ENCODE assay signal across 8 cellular contexts in genomic region chr13:42271337-42272114, GRCh38.
A peak's percentile ranks its signal among the peaks of the same experiment; 100 is the strongest.
DNase-seq lines count a peak whose midpoint lies in the region; ATAC-seq and TF ChIP-seq lines count a peak whose summit lies in the region.

No MANE protein-coding gene starts in this region.

- peak; percentile 99 for DNase-seq in AG10803 (ENCODE audit: low read depth)
- peak; percentile 83 for DNase-seq in NCI-H345 treated with DMSO at 0.1 percent for 48 hours (lab: John Stamatoyannopoulos, UW; ENCODE audit: unreplicated experiment)
- DNase-seq in cerebellar nuclear complex (lab: John Stamatoyannopoulos, UW), result peak; percentile 82 to 92
- DNase-seq in islet precursor cell, result peak; percentile 98
- DNase-seq in stimulated activated CD4-positive, alpha-beta T cell treated with anti-CD3 and anti-CD28 coated beads, Interleukin-12 subunit alpha, Interleukin-12 subunit beta, amount 100 ng/mL, for 4 hours, result peak; percentile 87

- H3K4me3 ChIP-seq in AG10803 (ENCODE audit: low read length), result peak overlapping the region; percentile 84

- ATAC-seq in GM19035 (IDR thresholded peaks at IDR 0.05; ENCODE audit: unreplicated experiment), result peak; percentile 79
- peak; percentile 81 for ATAC-seq in HG03342 (IDR thresholded peaks at IDR 0.05; ENCODE audit: unreplicated experiment)
- peak; percentile 90 to 91 for ATAC-seq in activated CD4-positive, CD25-positive, alpha-beta regulatory T cell treated with anti-CD3 and anti-CD28 coated beads, Interleukin-2, amount 50 U/mL, for 24 hours

- TF ChIP-seq CTCF in AG10803 (conservative IDR thresholded peaks at IDR 0.05; ENCODE audit: low read length), result no peak

Comparison
In these comparisons a context has a peak if more than half of its experiments do, and no peak if none do; other contexts are left out.
1. Peak in every context shown above with its lines: DNase-seq, ATAC-seq and H3K4me3 ChIP-seq.